ENCODE assay signal across 21 cellular contexts in genomic region chr2:146697307-146697706, GRCh38.
"Had no signal": no experiment of that assay in that cellular context is flagged by ENCODE, and none has a peak within 500 bp of the region (broad histone marks: within the 10 kb centered on the region; RNA-seq: fewer than 3 reads in every experiment).

No MANE protein-coding gene starts in this region.

- DNase-seq: colonic mucosa; effector CD4-positive, alpha-beta T cell; gastrocnemius medialis; heart right ventricle; hypothalamus; natural killer cell; right cardiac atrium; stimulated activated CD4-positive, alpha-beta T cell treated with anti-CD3 and anti-CD28 coated beads, Interleukin-4, amount 100 ng/mL, for 1 hour; stimulated activated CD8-positive, alpha-beta memory T cell treated with anti-CD3 and anti-CD28 coated beads, Interleukin-4, amount 100 ng/mL, for 48 hours; stimulated activated naive CD8-positive, alpha-beta T cell treated with anti-CD3 and anti-CD28 coated beads, Interleukin-15, Interleukin-2, amounts not matched to agents 100 U/mL and 50 U/mL, for 24 hours; thyroid gland; upper lobe of right lung had no signal

- H3K4me3 ChIP-seq: colonic mucosa, gastrocnemius medialis, heart right ventricle, smooth muscle cell, suprapubic skin, thyroid gland, upper lobe of right lung, vagina had no signal

- H3K4me3 Mint-ChIP-seq: natural killer cell; neural crest cell; stimulated activated effector memory CD8-positive, alpha-beta T cell treated with anti-CD3 and anti-CD28 coated beads, Interleukin-12 subunit alpha, Interleukin-12 subunit beta, amount 100 ng/mL, for 72 hours had no signal

- H3K36me3 Mint-ChIP-seq: stimulated activated effector memory CD8-positive, alpha-beta T cell treated with anti-CD3 and anti-CD28 coated beads, Interleukin-12 subunit alpha, Interleukin-12 subunit beta, amount 100 ng/mL, for 72 hours had no signal

- H3K4me2 ChIP-seq: smooth muscle cell had no signal

- FAIRE-seq: islet of Langerhans had no signal

- H3K27me3 Mint-ChIP-seq: progenitor cell of endocrine pancreas had no signal

- ATAC-seq: esophagus mucosa; gastrocnemius medialis; heart right ventricle; left lobe of liver; natural killer cell; right cardiac atrium; stimulated activated effector memory CD8-positive, alpha-beta T cell treated with anti-CD3 and anti-CD28 coated beads, Interleukin-12 subunit alpha, Interleukin-12 subunit beta, amount 100 ng/mL, for 72 hours; stimulated activated naive CD8-positive, alpha-beta T cell treated with anti-CD3 and anti-CD28 coated beads, Interleukin-15, Interleukin-2, amounts not matched to agents 100 U/mL and 50 U/mL, for 24 hours; upper lobe of right lung had no signal

- H3K27me3 ChIP-seq: colonic mucosa, gastrocnemius medialis, heart right ventricle, suprapubic skin, thyroid gland, upper lobe of right lung, vagina had no signal

- H3K4me1 Mint-ChIP-seq: natural killer cell; neural crest cell; stimulated activated effector memory CD8-positive, alpha-beta T cell treated with anti-CD3 and anti-CD28 coated beads, Interleukin-12 subunit alpha, Interleukin-12 subunit beta, amount 100 ng/mL, for 72 hours had no signal

- H3K27ac Mint-ChIP-seq: natural killer cell; progenitor cell of endocrine pancreas; stimulated activated effector memory CD8-positive, alpha-beta T cell treated with anti-CD3 and anti-CD28 coated beads, Interleukin-12 subunit alpha, Interleukin-12 subunit beta, amount 100 ng/mL, for 72 hours had no signal

- H3K36me3 ChIP-seq: colonic mucosa, gastrocnemius medialis, heart right ventricle, suprapubic skin, thyroid gland, upper lobe of right lung, vagina had no signal

- H3K27ac ChIP-seq: colonic mucosa, gastrocnemius medialis, heart right ventricle, suprapubic skin, thyroid gland, upper lobe of right lung, vagina had no signal

- H3K4me1 ChIP-seq: colonic mucosa, gastrocnemius medialis, heart right ventricle, suprapubic skin, thyroid gland, upper lobe of right lung, vagina had no signal

- H3K9me3 ChIP-seq: colonic mucosa, gastrocnemius medialis, suprapubic skin, thyroid gland, upper lobe of right lung, vagina had no signal
